ENCODE assay signal across 8 cellular contexts in genomic region chr12:109899783-109900751, GRCh38. TPM values are rescaled to one million over a fixed set of nuclear protein-coding genes. Genes with fewer than 3 reads are reported as not detected.
DNase-seq lines count a peak whose midpoint lies in the region; ATAC-seq and TF ChIP-seq lines count a peak whose summit lies in the region.

TSS of gene TCHP (plus strand) at chr12:109900274. CDS start at chr12:109903027, 2,753 bp downstream.

- no peaks in the 10 kb centered on the region for H3K27me3 ChIP-seq in colonic mucosa

- H3K9ac ChIP-seq in colonic mucosa (ENCODE audit: low read depth in 2 of 2, low read length in 2 of 2) = peak within 1 kb of the TSS; percentile 81 to 95

- in situ Hi-C loops in ACHN (cut with HindIII; ENCODE audit: low pct_ligation_motif_present, low pct_unique_long_range_greater_than_20kb, low sequenced_read_pairs) = no loop called here

- ATAC-seq in GM18870 (IDR thresholded peaks at IDR 0.05; ENCODE audit: unreplicated experiment) (peak; percentile 67), HG03378 (IDR thresholded peaks at IDR 0.05; ENCODE audit: unreplicated experiment) (peak; percentile 45), left colon (peak; percentile 95)

- TF ChIP-seq CTCF in colonic mucosa (IDR thresholded peaks at IDR 0.05) = no peak

- DNase-seq in ACHN (peak; percentile 95), NCI-H524 (lab: John Stamatoyannopoulos, UW) (peak; percentile 61 to 80), colonic mucosa (peak; percentile 91), left colon (peak; percentile 86 to 88)
- DNase-seq in activated CD4-positive, alpha-beta T cell treated with anti-CD3 and anti-CD28 coated beads for 48 hours = peak; percentile 85
- peak; percentile 57 to 64 for DNase-seq in stimulated activated CD4-positive, alpha-beta T cell treated with anti-CD3 and anti-CD28 coated beads, Interleukin-1b, Interleukin-23, amount 100 ng/mL, for 4 hours (ENCODE audit: low read depth in 2 of 2)

- H3K27ac ChIP-seq in colonic mucosa = peak within 1 kb of the TSS; percentile 53

- intact Hi-C loops in colonic mucosa (cut with DNase I) = no loop called here
- intact Hi-C loops in left colon (cut with DNase I, micrococcal nuclease) = no loop called here

- peaks cover 10% of the 10 kb centered on the region for H3K36me3 ChIP-seq in colonic mucosa

- peak within 1 kb of the TSS; percentile 87 for H3K4me3 ChIP-seq in colonic mucosa

- H3K4me1 ChIP-seq in colonic mucosa = no peaks in the 10 kb centered on the region

- no peaks in the 10 kb centered on the region for H3K9me3 ChIP-seq in colonic mucosa

RNA-seq across cellular contexts. Expression of gene TCHP, which starts in this region (rescaled TPM):
- total RNA-seq in colonic mucosa (10 to 100 TPM; 11.4 to 27.0 TPM), left colon (10 to 100 TPM; 15.0 to 17.2 TPM)

Comparison
In these comparisons a context has a peak if more than half of its experiments do, and no peak if none do; other contexts are left out.
1. Peak in every context shown above with its lines: DNase-seq, ATAC-seq, H3K4me3 ChIP-seq and H3K27ac ChIP-seq.
2. ATAC-seq: peak in every context shown above with its lines; median percentile 95 in left colon; 67 in GM18870; 45 in HG03378.